Comparison of ENCODE assay signal across 8 cellular contexts in the genomic region with DNA sequence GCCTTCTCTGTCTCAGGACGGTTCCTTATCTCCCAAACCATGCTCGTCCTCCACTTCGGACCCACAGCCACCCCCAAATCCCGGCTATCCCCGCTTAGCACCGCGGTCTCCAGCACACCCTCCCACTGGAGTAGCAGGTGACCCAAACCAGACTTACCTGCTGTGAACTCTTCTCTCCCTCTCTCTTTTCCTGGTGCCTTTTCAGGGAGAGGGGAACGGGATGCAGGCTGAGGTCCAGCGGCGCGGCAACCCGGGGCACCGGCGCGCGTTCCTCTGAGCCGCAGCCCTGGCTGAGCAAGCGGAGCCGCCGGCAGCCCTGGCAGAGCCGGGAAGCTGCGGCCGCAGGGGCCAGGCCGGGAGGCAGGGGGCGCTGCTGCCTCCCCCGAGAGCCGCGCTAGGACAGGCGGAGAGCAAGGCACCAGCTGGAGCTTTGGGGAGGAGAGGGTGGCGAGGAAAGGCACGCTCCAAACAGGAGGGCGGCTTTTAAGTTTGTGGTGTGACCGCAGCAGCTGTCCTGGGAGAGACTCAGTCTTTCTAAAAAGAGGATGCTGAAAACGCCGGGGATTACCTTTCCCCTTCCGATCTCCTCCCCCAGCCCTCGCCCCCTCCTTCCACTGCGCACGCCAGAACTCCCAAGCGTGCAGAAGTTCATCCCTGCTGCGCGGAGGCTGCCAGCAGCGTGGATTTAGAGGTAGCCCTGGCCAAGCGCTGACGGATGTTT. TPM values are rescaled to one million over a fixed set of nuclear protein-coding genes. Genes with fewer than 3 reads are reported as not detected.
DNase-seq lines count a peak whose midpoint lies in the region; ATAC-seq, FAIRE-seq and TF ChIP-seq lines count a peak whose summit lies in the region.

A gene (minus strand): TSS at position 536 of the 721 bp plus-strand sequence. CDS start 65,165 bp downstream, outside the sequence.

- no peak for FAIRE-seq in HepG2 (lab: Jason Lieb, UNC)

- no peaks in the 10 kb centered on the region for H4K20me1 ChIP-seq in HepG2 (ENCODE audit: insufficient read depth, low read length)

- DNase-seq in activated CD4-positive, alpha-beta T cell treated with anti-CD3 and anti-CD28 coated beads, Interleukin-2, amount 50 U/mL, for 48 hours: peak; percentile 17 to 21
- DNase-seq in activated CD4-positive, alpha-beta T cell treated with anti-CD3 and anti-CD28 coated beads, Interleukin-2, amount 50 U/mL, for 1 hour: no peak
- peak; percentile 48 for DNase-seq in GOT3 (lab: John Stamatoyannopoulos, UW)
- peak; percentile 8 for DNase-seq in KG1 (lab: John Stamatoyannopoulos, UW)
- peak; percentile 55 for DNase-seq in RWPE2 (ENCODE audit: low spot score)
- DNase-seq in dermis microvascular lymphatic vessel endothelial cell (ENCODE audit: low read depth in 2 of 2): peak; percentile 61 to 89
- peak; percentile 12 for DNase-seq in HepG2 (ENCODE audit: low spot score)

- WGBS in HepG2 (ENCODE audit: low lambda C conversion rate): 15% methylated on average over 18 of the region's 45 CpGs

- no peaks in the 10 kb centered on the region for H3K79me2 ChIP-seq in HepG2 (ENCODE audit: insufficient read depth, low read length)

- POLR2A ChIA-PET in HepG2 (lab: Yijun Ruan, JAX): no interaction called here

- H3K27ac ChIP-seq in RWPE2 (ENCODE audit: poor library complexity, severe bottlenecking) (no peak within 1 kb of the TSS), HepG2 (ENCODE audit: extremely low read length, insufficient read depth, low read length) (no peak within 1 kb of the TSS), stomach smooth muscle (ENCODE audit: low read length) (no peak within 1 kb of the TSS)

- H3K27me3 ChIP-seq in RWPE2 (ENCODE audit: insufficient read depth, poor library complexity, severe bottlenecking) (no peaks in the 10 kb centered on the region), HepG2 (ENCODE audit: control insufficient read depth in 1 of 2, insufficient read depth in 2 of 2, low read length in 2 of 2) (peaks cover 1 to 30% of the 10 kb centered on the region in 2 experiments; a peak in 4 of 5 replicates), stomach smooth muscle (ENCODE audit: control insufficient read depth in 1 of 2, insufficient read depth in 2 of 2, low read length in 2 of 2) (peaks cover 0 to 31% of the 10 kb centered on the region in 2 donors)

- CTCF ChIA-PET in HepG2 (lab: Yijun Ruan, JAX; ENCODE audit: low intra/inter-chr PET ratio, low total read pairs): interaction anchor here (0.9 kb wide), 1 partner anchor 368 kb away, joined by 4 read pairs; no protein-coding TSS in a partner anchor

- H2AFZ ChIP-seq in HepG2 (ENCODE audit: low read length): no peak within 1 kb of the TSS

- H3K4me3 ChIP-seq in RWPE2 (ENCODE audit: severe bottlenecking): peak within 1 kb of the TSS; percentile 39
- H3K4me3 ChIP-seq in HepG2 (replicated peaks in 1 of 3; ENCODE audit: insufficient read depth in 1 of 3, low read depth in 2 of 3, low read length in 3 of 3): peak within 1 kb of the TSS in 2 of 3 experiments; percentile 21 to 62; a peak in 2 of 6 replicates
- peak within 1 kb of the TSS; percentile 74 to 83 for H3K4me3 ChIP-seq in stomach smooth muscle (ENCODE audit: low read length in 2 of 2)

- intact Hi-C loops in HepG2 (cut with micrococcal nuclease; ENCODE audit: unreplicated experiment): loop anchor here (1.0 kb wide), 2 partner anchors 270 to 368 kb away; no protein-coding TSS in a partner anchor

- no peaks in the 10 kb centered on the region for H3K4me1 ChIP-seq in RWPE2 (ENCODE audit: insufficient read depth, poor library complexity, severe bottlenecking)
- peaks cover 6% of the 10 kb centered on the region; the same call in 1 of the 2 replicates for H3K4me1 ChIP-seq in HepG2 (ENCODE audit: insufficient read depth, low read length)
- H3K4me1 ChIP-seq in stomach smooth muscle (ENCODE audit: control insufficient read depth, insufficient read depth, low read length): peaks cover 6% of the 10 kb centered on the region

- in situ Hi-C loops in HepG2 (cut with HindIII; ENCODE audit: extremely low pct_ligation_motif_present, low pct_unique_long_range_greater_than_20kb): no loop called here

- no TSS peak for BruUV-seq in HepG2 (replicated peaks; lab: Mats Ljungman, UMichigan)

- TF ChIP-seq EP300 in HepG2 (IDR thresholded peaks at IDR 0.05; ENCODE audit: low read depth in 2 of 2, low read length in 2 of 2) (no peak), HepG2 (CRISPR knock-in tag; IDR thresholded peaks at IDR 0.05; ENCODE audit: borderline replicate concordance) (no peak)

- peak within 1 kb of the TSS; percentile 70 for H3K4me2 ChIP-seq in HepG2 (ENCODE audit: low read depth, low read length)

- H3K36me3 ChIP-seq in RWPE2 (ENCODE audit: low read depth) (no peaks in the 10 kb centered on the region), HepG2 (replicated peaks in 1 of 2; ENCODE audit: control insufficient read depth in 1 of 2, insufficient read depth in 2 of 2, low read length in 2 of 2) (no peaks in the 10 kb centered on the region), stomach smooth muscle (ENCODE audit: control insufficient read depth in 2 of 2, insufficient read depth in 2 of 2, low read length in 2 of 2) (no peaks in the 10 kb centered on the region)

- ATAC-seq in RWPE2 (ENCODE audit: low read depth): peak; percentile 88
- ATAC-seq in HepG2: peak; percentile 100

- TF ChIP-seq RAD21 in HepG2 (CRISPR knock-in tag; IDR thresholded peaks at IDR 0.05): peak; percentile 72

- no peak for TF ChIP-seq POLR2A in HepG2 (IDR thresholded peaks at IDR 0.05; ENCODE audit: insufficient read depth in 1 of 2, low read depth in 2 of 2, low read length in 2 of 2)

- TF ChIP-seq CTCF in RWPE2 (IDR thresholded peaks at IDR 0.05; ENCODE audit: poor library complexity, severe bottlenecking): peak; percentile 90
- TF ChIP-seq CTCF in HepG2 (CRISPR knock-in tag; IDR thresholded peaks at IDR 0.05): peak; percentile 86

- no peak within 1 kb of the TSS for H3K9ac ChIP-seq in HepG2 (ENCODE audit: insufficient read depth, low read depth, low read length)
- H3K9ac ChIP-seq in stomach smooth muscle (ENCODE audit: low read length in 2 of 2): no peak within 1 kb of the TSS

- H3K9me3 ChIP-seq in RWPE2 (ENCODE audit: severe bottlenecking) (no peaks in the 10 kb centered on the region), HepG2 (ENCODE audit: low read length) (no peaks in the 10 kb centered on the region), stomach smooth muscle (ENCODE audit: control insufficient read depth in 2 of 2, low read length in 2 of 2) (no peaks in the 10 kb centered on the region)

TF ChIP-seq in HepG2, 621 proteins besides CTCF, POLR2A, EP300 and RAD21 (continues in another document):
- TF ChIP-seq, protein P1, sequence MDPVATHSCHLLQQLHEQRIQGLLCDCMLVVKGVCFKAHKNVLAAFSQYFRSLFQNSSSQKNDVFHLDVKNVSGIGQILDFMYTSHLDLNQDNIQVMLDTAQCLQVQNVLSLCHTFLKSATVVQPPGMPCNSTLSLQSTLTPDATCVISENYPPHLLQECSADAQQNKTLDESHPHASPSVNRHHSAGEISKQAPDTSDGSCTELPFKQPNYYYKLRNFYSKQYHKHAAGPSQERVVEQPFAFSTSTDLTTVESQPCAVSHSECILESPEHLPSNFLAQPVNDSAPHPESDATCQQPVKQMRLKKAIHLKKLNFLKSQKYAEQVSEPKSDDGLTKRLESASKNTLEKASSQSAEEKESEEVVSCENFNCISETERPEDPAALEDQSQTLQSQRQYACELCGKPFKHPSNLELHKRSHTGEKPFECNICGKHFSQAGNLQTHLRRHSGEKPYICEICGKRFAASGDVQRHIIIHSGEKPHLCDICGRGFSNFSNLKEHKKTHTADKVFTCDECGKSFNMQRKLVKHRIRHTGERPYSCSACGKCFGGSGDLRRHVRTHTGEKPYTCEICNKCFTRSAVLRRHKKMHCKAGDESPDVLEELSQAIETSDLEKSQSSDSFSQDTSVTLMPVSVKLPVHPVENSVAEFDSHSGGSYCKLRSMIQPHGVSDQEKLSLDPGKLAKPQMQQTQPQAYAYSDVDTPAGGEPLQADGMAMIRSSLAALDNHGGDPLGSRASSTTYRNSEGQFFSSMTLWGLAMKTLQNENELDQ (CRISPR knock-in tag; IDR thresholded peaks at IDR 0.05; ENCODE audit: borderline replicate concordance): no peak
- TF ChIP-seq RARG (CRISPR knock-in tag; IDR thresholded peaks at IDR 0.05; ENCODE audit: low read depth) (no peak), RXRB (CRISPR knock-in tag; IDR thresholded peaks at IDR 0.05; ENCODE audit: borderline replicate concordance) (no peak), ZNF775 (CRISPR knock-in tag; IDR thresholded peaks at IDR 0.05; ENCODE audit: borderline replicate concordance) (no peak), ZNF501 (CRISPR knock-in tag; IDR thresholded peaks at IDR 0.05) (peak; percentile 66), ISX (CRISPR knock-in tag; conservative IDR thresholded peaks at IDR 0.05) (no peak)
- TF ChIP-seq, protein P2, sequence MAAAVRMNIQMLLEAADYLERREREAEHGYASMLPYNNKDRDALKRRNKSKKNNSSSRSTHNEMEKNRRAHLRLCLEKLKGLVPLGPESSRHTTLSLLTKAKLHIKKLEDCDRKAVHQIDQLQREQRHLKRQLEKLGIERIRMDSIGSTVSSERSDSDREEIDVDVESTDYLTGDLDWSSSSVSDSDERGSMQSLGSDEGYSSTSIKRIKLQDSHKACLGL (CRISPR knock-in tag; IDR thresholded peaks at IDR 0.05): no peak

RNA-seq across cellular contexts. Expression of the gene that starts here (rescaled TPM):
- 9.4 and 11.0 TPM in 2 replicates for total RNA-seq in dermis microvascular lymphatic vessel endothelial cell
- 0.07 TPM in 1 of 2 replicates, not detected in the other for total RNA-seq in HepG2 (2016; rRNA removed; fragmentation: Illumina TruSeq; extraction: Trizol)
- not detected in 2 replicates for total RNA-seq in HepG2 (2016; cell fraction: cytosol; rRNA removed; fragmentation: Illumina TruSeq; extraction: Trizol; ENCODE audit: low read depth)
- total RNA-seq in HepG2 (2016; cell fraction: insoluble cytoplasmic fraction; rRNA removed; fragmentation: Illumina TruSeq; extraction: Trizol): not detected in 2 replicates
- total RNA-seq in HepG2 (2016; cell fraction: membrane; rRNA removed; fragmentation: Illumina TruSeq; extraction: Trizol): not detected in 2 replicates
- not detected in 2 replicates for total RNA-seq in HepG2 (2016; cell fraction: nucleus; rRNA removed; fragmentation: Illumina TruSeq; extraction: Trizol)
- not detected in 2 replicates for polyA plus RNA-seq in HepG2 (2011; rRNA removed)
- not detected in 2 replicates for polyA plus RNA-seq in HepG2 (2011; cell fraction: cytosol; rRNA removed)
- polyA plus RNA-seq in HepG2 (2011; cell fraction: nucleus; rRNA removed): not detected in 2 replicates
- not detected in 2 replicates for polyA plus RNA-seq in HepG2 (2012)
- not detected in 2 replicates for polyA plus RNA-seq in HepG2 (2016; cell fraction: cytosol; fragmentation: Illumina TruSeq; extraction: Trizol; ENCODE audit: low read depth)
- polyA plus RNA-seq in HepG2 (2016; cell fraction: insoluble cytoplasmic fraction; fragmentation: Illumina TruSeq; extraction: Trizol; ENCODE audit: low read depth): not detected in 2 replicates
- polyA plus RNA-seq in HepG2 (2016; cell fraction: membrane; fragmentation: Illumina TruSeq; extraction: Trizol; ENCODE audit: low read depth): not detected in 2 replicates
- polyA plus RNA-seq in HepG2 (2016; cell fraction: nucleus; fragmentation: Illumina TruSeq; extraction: Trizol; ENCODE audit: insufficient read depth, low read depth): not detected in 2 replicates
- polyA minus RNA-seq in HepG2 (2011; rRNA and poly(A)+ RNA removed; ENCODE audit: low replicate concordance): not detected in 2 replicates
- not detected in 2 replicates for polyA minus RNA-seq in HepG2 (2011; cell fraction: cytosol; rRNA and poly(A)+ RNA removed)
- polyA minus RNA-seq in HepG2 (2011; cell fraction: nucleus; rRNA and poly(A)+ RNA removed): not detected in 2 replicates

Comparison
In these comparisons a context has a peak if more than half of its experiments do, and no peak if none do; other contexts are left out.
1. Peak in DNase-seq, ATAC-seq, H3K4me3 ChIP-seq and H3K4me2 ChIP-seq in HepG2; RNA of the gene not detected or under 1 TPM.